In the genomic region with DNA sequence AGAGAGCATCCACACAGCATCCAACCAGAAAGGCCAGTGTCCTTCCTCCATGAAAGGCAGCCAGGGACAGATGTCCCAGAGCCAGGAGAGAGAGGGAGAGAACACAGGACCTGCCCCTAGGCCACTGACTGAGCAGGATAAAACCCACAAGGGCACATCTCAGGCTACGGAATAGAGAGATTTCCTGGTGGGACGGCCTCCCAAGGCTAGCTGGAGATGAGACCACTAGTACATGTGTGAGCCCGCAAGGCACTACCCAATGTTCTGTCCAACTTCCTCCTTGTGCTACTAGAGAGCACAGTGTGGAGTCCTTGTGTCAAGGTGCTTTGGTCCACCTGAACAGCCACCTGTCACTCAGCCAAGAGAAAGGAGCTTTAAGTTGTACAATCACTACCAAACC, we compare ENCODE assay signal across 16 cellular contexts. TPM values are rescaled to one million over a fixed set of nuclear protein-coding genes. Genes with fewer than 3 reads are reported as not detected.
DNase-seq lines count a peak whose midpoint lies in the region; ATAC-seq and TF ChIP-seq lines count a peak whose summit lies in the region.
"Had no signal": no experiment of that assay in that cellular context is flagged by ENCODE, and none has a peak within 500 bp of the region (broad histone marks: within the 10 kb centered on the region; RNA-seq: fewer than 3 reads in every experiment).

No MANE protein-coding gene starts in this region.

- H3K4me1 Mint-ChIP-seq in natural killer cell: peaks cover 8% of the 10 kb centered on the region in 2 donors
- H3K4me1 Mint-ChIP-seq in natural killer cell treated with Interleukin-12 subunit alpha and Interleukin-12 subunit beta and Interleukin-15 and Interleukin-18, amount 100 ng/mL, for 72 hours (ENCODE audit: low read depth in 2 of 2): peaks cover under 1 to 7% of the 10 kb centered on the region in 2 donors
- H3K4me1 Mint-ChIP-seq in activated naive CD8-positive, alpha-beta T cell treated with anti-CD3 and anti-CD28 coated beads, Interleukin-2, amount 10 ng/mL, durations not matched to agents 7 days and 5 days: peaks cover 12% of the 10 kb centered on the region

- H3K4me3 ChIP-seq in lower leg skin (ENCODE audit: low read depth, poor library complexity, severe bottlenecking): no peak overlapping the region
- H3K4me3 ChIP-seq: BLaER1 treated with 17β-estradiol and CSF1 and Interleukin-3, amounts not matched to agents 10 nM and 100 nM; sigmoid colon; thoracic aorta had no signal

- 86 to 95% methylated on average over 3 of the region's 3 CpGs for WGBS in lower leg skin, 2 donors

- peak overlapping the region in 1 of 2 donors; percentile 29 for H3K27ac Mint-ChIP-seq in natural killer cell
- peak overlapping the region in 1 of 2 donors; percentile 7 for H3K27ac Mint-ChIP-seq in natural killer cell treated with Interleukin-12 subunit alpha and Interleukin-12 subunit beta and Interleukin-15 and Interleukin-18, amount 100 ng/mL, for 72 hours
- H3K27ac Mint-ChIP-seq in activated naive CD8-positive, alpha-beta T cell treated with anti-CD3 and anti-CD28 coated beads, Interleukin-2, amount 10 ng/mL, durations not matched to agents 7 days and 5 days: peak overlapping the region; percentile 7

- no peak for TF ChIP-seq CTCF in natural killer cell (IDR thresholded peaks at IDR 0.05)
- TF ChIP-seq CTCF in lower leg skin (IDR thresholded peaks at IDR 0.05): no peak
- no peak for TF ChIP-seq CTCF in GM10248 (IDR thresholded peaks at IDR 0.05; ENCODE audit: control extremely low read depth, extremely low read depth, low read depth, missing control alignments)

- H3K4me3 Mint-ChIP-seq in natural killer cell: no peak overlapping the region
- no peak overlapping the region for H3K4me3 Mint-ChIP-seq in natural killer cell treated with Interleukin-12 subunit alpha and Interleukin-12 subunit beta and Interleukin-15 and Interleukin-18, amount 100 ng/mL, for 72 hours
- no peak overlapping the region for H3K4me3 Mint-ChIP-seq in activated naive CD8-positive, alpha-beta T cell treated with anti-CD3 and anti-CD28 coated beads, Interleukin-2, amount 10 ng/mL, durations not matched to agents 7 days and 5 days
- H3K4me3 Mint-ChIP-seq: T-helper 1 cell treated with Interleukin-12 subunit alpha and Interleukin-12 subunit beta and Interleukin-4 antibody, amounts not matched to agents 30 μg/mL and 1 μg/mL, for 36 hours had no signal

- CTCF ChIA-PET in GM10248 (lab: Yijun Ruan, JAX): interaction anchor here (1.0 to 2.0 kb wide), 5 partner anchors 9 to 164 kb away, joined by 3 to 10 read pairs (median 3); no protein-coding TSS in a partner anchor

- no peaks in the 10 kb centered on the region for H3K9me3 Mint-ChIP-seq in natural killer cell
- no peaks in the 10 kb centered on the region for H3K9me3 Mint-ChIP-seq in natural killer cell treated with Interleukin-12 subunit alpha and Interleukin-12 subunit beta and Interleukin-15 and Interleukin-18, amount 100 ng/mL, for 72 hours
- H3K9me3 Mint-ChIP-seq in activated naive CD8-positive, alpha-beta T cell treated with anti-CD3 and anti-CD28 coated beads, Interleukin-2, amount 10 ng/mL, durations not matched to agents 7 days and 5 days: no peaks in the 10 kb centered on the region
- H3K9me3 Mint-ChIP-seq: T-helper 1 cell treated with Interleukin-12 subunit alpha and Interleukin-12 subunit beta and Interleukin-4 antibody, amounts not matched to agents 30 μg/mL and 1 μg/mL, for 36 hours had no signal

- intact Hi-C loops in natural killer cell (cut with micrococcal nuclease) (no loop called here), lower leg skin (cut with DNase I; ENCODE audit: low total_unique reads) (no loop called here)

- ATAC-seq in natural killer cell (no peak), GM19463 (IDR thresholded peaks at IDR 0.05; ENCODE audit: unreplicated experiment) (no peak)
- ATAC-seq in natural killer cell treated with Interleukin-12 subunit alpha and Interleukin-12 subunit beta and Interleukin-15 and Interleukin-18, amount 100 ng/mL, for 72 hours: no peak
- no peak for ATAC-seq in activated naive CD8-positive, alpha-beta T cell treated with anti-CD3 and anti-CD28 coated beads, Interleukin-2, amount 10 ng/mL, durations not matched to agents 7 days and 5 days (ENCODE audit: low read depth)

- DNase-seq in natural killer cell: peak; percentile 4
- DNase-seq in natural killer cell treated with Interleukin-12 subunit alpha and Interleukin-12 subunit beta and Interleukin-15 and Interleukin-18, amount 100 ng/mL, for 72 hours (ENCODE audit: low spot score): no peak
- peak; percentile 19 for DNase-seq in activated naive CD8-positive, alpha-beta T cell treated with anti-CD3 and anti-CD28 coated beads, Interleukin-2, amount 10 ng/mL, durations not matched to agents 7 days and 5 days
- DNase-seq in lower leg skin (ENCODE audit: low spot score in 2 of 2): peak; percentile 11 to 56
- no peak for DNase-seq in amygdala (lab: John Stamatoyannopoulos, UW)
- DNase-seq in GM10248 (ENCODE audit: extremely low spot score): no peak
- DNase-seq: DMS79 treated with DMSO at 0.1 percent for 48 hours; erythroblast; NCI-H1694; NCI-H226; sigmoid colon; stimulated activated CD4-positive, alpha-beta T cell treated with anti-CD3 and anti-CD28 coated beads, Interleukin-2, amount 100 ng/mL, for 24 hours had no signal

- no peaks in the 10 kb centered on the region for H3K36me3 Mint-ChIP-seq in natural killer cell
- H3K36me3 Mint-ChIP-seq in natural killer cell treated with Interleukin-12 subunit alpha and Interleukin-12 subunit beta and Interleukin-15 and Interleukin-18, amount 100 ng/mL, for 72 hours: no peaks in the 10 kb centered on the region
- peaks cover 3% of the 10 kb centered on the region for H3K36me3 Mint-ChIP-seq in activated naive CD8-positive, alpha-beta T cell treated with anti-CD3 and anti-CD28 coated beads, Interleukin-2, amount 10 ng/mL, durations not matched to agents 7 days and 5 days

- no peak for TF ChIP-seq POLR2A in lower leg skin (IDR thresholded peaks at IDR 0.05)

- POLR2A ChIA-PET in activated naive CD8-positive, alpha-beta T cell treated with anti-CD3 and anti-CD28 coated beads, Interleukin-2, amount 10 ng/mL, durations not matched to agents 7 days and 5 days (lab: Charles Lee): interaction anchor here (1.4 kb wide), 1 partner anchor 8 kb away, joined by 3 read pairs; no protein-coding TSS in a partner anchor
- POLR2A ChIA-PET in GM10248 (lab: Yijun Ruan, JAX): no interaction called here

- H3K27me3 Mint-ChIP-seq in natural killer cell (ENCODE audit: low read depth in 2 of 2): no peaks in the 10 kb centered on the region
- no peaks in the 10 kb centered on the region for H3K27me3 Mint-ChIP-seq in natural killer cell treated with Interleukin-12 subunit alpha and Interleukin-12 subunit beta and Interleukin-15 and Interleukin-18, amount 100 ng/mL, for 72 hours
- no peaks in the 10 kb centered on the region for H3K27me3 Mint-ChIP-seq in activated naive CD8-positive, alpha-beta T cell treated with anti-CD3 and anti-CD28 coated beads, Interleukin-2, amount 10 ng/mL, durations not matched to agents 7 days and 5 days

RNA-seq across cellular contexts. Expression of a gene that starts 44.2 kb away (rescaled TPM):
- total RNA-seq in natural killer cell (100 to 1,000 TPM; 199 to 242 (median 236) TPM), lower leg skin (100 to 1,000 TPM in 1 of 4 donors, 10 to 100 TPM in 3; 59.0 to 138 (median 72.5) TPM)
- 100 to 1,000 TPM in 1 of 2 donors, 10 to 100 TPM in 1; 54.6 to 114 TPM for total RNA-seq in natural killer cell treated with Interleukin-12 subunit alpha and Interleukin-12 subunit beta and Interleukin-15 and Interleukin-18, amount 100 ng/mL, for 72 hours
- total RNA-seq in activated naive CD8-positive, alpha-beta T cell treated with anti-CD3 and anti-CD28 coated beads, Interleukin-2, amount 10 ng/mL, durations not matched to agents 7 days and 5 days: 100 to 1,000 TPM; 419 to 425 TPM

Comparison
In these comparisons a context has a peak if more than half of its experiments do, and no peak if none do; other contexts are left out.
1. DNase-seq: peak in natural killer cell (single experiment), activated naive CD8-positive, alpha-beta T cell treated with anti-CD3 and anti-CD28 coated beads, Interleukin-2, amount 10 ng/mL, durations not matched to agents 7 days and 5 days (single experiment) and lower leg skin (2 of 2); none in natural killer cell treated with Interleukin-12 subunit alpha and Interleukin-12 subunit beta and Interleukin-15 and Interleukin-18, amount 100 ng/mL, for 72 hours (single experiment), amygdala (0 of 56) and GM10248 (single experiment).